Comparison of ENCODE assay signal across 24 cellular contexts in genomic region chr4:162347492-162348213, GRCh38.
DNase-seq lines count a peak whose midpoint lies in the region; ATAC-seq and TF ChIP-seq lines count a peak whose summit lies in the region.
"Had no signal": no experiment of that assay in that cellular context is flagged by ENCODE, and none has a peak within 500 bp of the region (broad histone marks: within the 10 kb centered on the region; RNA-seq: fewer than 3 reads in every experiment).

No MANE protein-coding gene starts in this region.

- H3K9me3 ChIP-seq in right atrium auricular region: no peaks in the 10 kb centered on the region
- H3K9me3 ChIP-seq in upper lobe of right lung: no peaks in the 10 kb centered on the region
- H3K9me3 ChIP-seq in effector memory CD4-positive, alpha-beta T cell (ENCODE audit: control insufficient read depth, low read length): no peaks in the 10 kb centered on the region
- H3K9me3 ChIP-seq: esophagus squamous epithelium, gastroesophageal sphincter, prostate gland, suprapubic skin, vagina had no signal

- intact Hi-C loops in Right ventricle myocardium inferior (cut with DNase I) (loop anchor here (10.0 kb wide), 1 partner anchor 97 kb away; no protein-coding TSS in a partner anchor), Right ventricle myocardium superior (cut with DNase I) (no loop called here), upper lobe of right lung (cut with DNase I) (no loop called here)

- TF ChIP-seq CTCF in right atrium auricular region (IDR thresholded peaks at IDR 0.05) (no peak), upper lobe of right lung (IDR thresholded peaks at IDR 0.05) (no peak)

- H3K36me3 ChIP-seq in right atrium auricular region (no peaks in the 10 kb centered on the region), upper lobe of right lung (no peaks in the 10 kb centered on the region)
- H3K36me3 ChIP-seq in effector memory CD4-positive, alpha-beta T cell (ENCODE audit: control insufficient read depth, insufficient read depth, low read length): no peaks in the 10 kb centered on the region
- H3K36me3 ChIP-seq: esophagus squamous epithelium, gastroesophageal sphincter, prostate gland, suprapubic skin, vagina, WERI-Rb-1 had no signal

- no peak for DNase-seq in Right ventricle myocardium inferior (ENCODE audit: missing footprints)
- DNase-seq in right atrium auricular region (ENCODE audit: low spot score): no peak
- DNase-seq in NCI-H2171 treated with DMSO at 0.1 percent for 48 hours (lab: John Stamatoyannopoulos, UW): peak; percentile 77
- DNase-seq in Right ventricle myocardium superior: peak; percentile 69
- no peak for DNase-seq in upper lobe of right lung
- DNase-seq in GDM1 (lab: John Stamatoyannopoulos, UW): no peak
- no peak for DNase-seq in effector memory CD4-positive, alpha-beta T cell
- DNase-seq in RPMI8226: no peak
- DNase-seq: activated CD4-positive, alpha-beta T cell treated with anti-CD3 and anti-CD28 coated beads, Interleukin-2, amount 50 U/mL, for 1 hour; activated CD8-positive, alpha-beta memory T cell treated with anti-CD3 and anti-CD28 coated beads, Interleukin-2, amount 50 U/mL, for 4 hours; effector memory CD8-positive, alpha-beta T cell; esophagus squamous epithelium; kidney; mammary epithelial cell; NCI-H1105; NCI-H2029 treated with DMSO at 0.1 percent for 48 hours; PC-9; T-helper 17 cell; WERI-Rb-1 had no signal

- peak; percentile 97 for ATAC-seq in Right ventricle myocardium inferior
- ATAC-seq in Right ventricle myocardium superior (ENCODE audit: poor library complexity): peak; percentile 99
- ATAC-seq in upper lobe of right lung: peak; percentile 43
- ATAC-seq: effector memory CD8-positive, alpha-beta T cell; gastroesophageal sphincter; GM23338; T-helper 17 cell had no signal

- H3K27ac ChIP-seq in right atrium auricular region: peak overlapping the region in 1 of 2 donors; percentile 50
- no peak overlapping the region for H3K27ac ChIP-seq in upper lobe of right lung
- H3K27ac ChIP-seq in effector memory CD4-positive, alpha-beta T cell (ENCODE audit: insufficient read depth, low read length, poor library complexity, severe bottlenecking): no peak overlapping the region
- H3K27ac ChIP-seq: esophagus squamous epithelium, gastroesophageal sphincter, PC-9, prostate gland, suprapubic skin, vagina, WERI-Rb-1 had no signal

- H3K4me3 ChIP-seq in right atrium auricular region: no peak overlapping the region
- H3K4me3 ChIP-seq in upper lobe of right lung: no peak overlapping the region
- H3K4me3 ChIP-seq in effector memory CD4-positive, alpha-beta T cell (ENCODE audit: insufficient read depth, low read depth, low read length, poor library complexity, severe bottlenecking): no peak overlapping the region
- H3K4me3 ChIP-seq: esophagus squamous epithelium, gastroesophageal sphincter, GM23338, PC-9, prostate gland, suprapubic skin, vagina had no signal

- H3K4me1 ChIP-seq in right atrium auricular region (peaks cover 0 to 12% of the 10 kb centered on the region in 2 donors), upper lobe of right lung (no peaks in the 10 kb centered on the region)
- H3K4me1 ChIP-seq in effector memory CD4-positive, alpha-beta T cell (ENCODE audit: control insufficient read depth, insufficient read depth, low read length, poor library complexity, severe bottlenecking): no peaks in the 10 kb centered on the region
- H3K4me1 ChIP-seq: esophagus squamous epithelium, gastroesophageal sphincter, prostate gland, suprapubic skin, vagina had no signal

- H3K27me3 ChIP-seq in right atrium auricular region: no peaks in the 10 kb centered on the region
- H3K27me3 ChIP-seq in upper lobe of right lung: no peaks in the 10 kb centered on the region
- no peaks in the 10 kb centered on the region for H3K27me3 ChIP-seq in effector memory CD4-positive, alpha-beta T cell (replicated peaks; ENCODE audit: control insufficient read depth, insufficient read depth, low read length, poor library complexity, severe bottlenecking)
- H3K27me3 ChIP-seq: esophagus squamous epithelium, gastroesophageal sphincter, suprapubic skin, vagina had no signal

Comparison
In these comparisons a context has a peak if more than half of its experiments do, and no peak if none do; other contexts are left out.
1. DNase-seq: peak in NCI-H2171 treated with DMSO at 0.1 percent for 48 hours (single experiment) and Right ventricle myocardium superior (single experiment); none in Right ventricle myocardium inferior (single experiment), right atrium auricular region (single experiment), upper lobe of right lung (single experiment), GDM1 (single experiment), effector memory CD4-positive, alpha-beta T cell (0 of 3) and RPMI8226 (single experiment).
2. ATAC-seq: peak in every context shown above with its lines; median percentile 99 in Right ventricle myocardium superior; 97 in Right ventricle myocardium inferior; 43 in upper lobe of right lung.